Comparison of ENCODE assay signal across 18 cellular contexts in genomic region chr15:37517106-37517505, GRCh38.
DNase-seq lines count a peak whose midpoint lies in the region; ATAC-seq and TF ChIP-seq lines count a peak whose summit lies in the region.
"Had no signal": no experiment of that assay in that cellular context is flagged by ENCODE, and none has a peak within 500 bp of the region (broad histone marks: within the 10 kb centered on the region; RNA-seq: fewer than 3 reads in every experiment).

No MANE protein-coding gene starts in this region.

- no peaks in the 10 kb centered on the region for H3K4me1 ChIP-seq in A673 (ENCODE audit: insufficient read depth, low read length, poor library complexity, severe bottlenecking)
- H3K4me1 ChIP-seq: A549 had no signal

- H3K9me2 ChIP-seq in neural cell (ENCODE audit: insufficient read depth, low read length), result no peaks in the 10 kb centered on the region

- H3F3A ChIP-seq in neural cell (ENCODE audit: insufficient read depth, low read length, poor library complexity, severe bottlenecking), result no peaks in the 10 kb centered on the region

- BruUV-seq in A673 (replicated peaks; lab: Mats Ljungman, UMichigan), result no TSS peak

- no peak for TF ChIP-seq EP300 in neural cell (conservative IDR thresholded peaks at IDR 0.05; ENCODE audit: poor library complexity, severe bottlenecking)

- H3K79me2 ChIP-seq in neural cell (replicated peaks; ENCODE audit: insufficient read depth, low read length), result no peaks in the 10 kb centered on the region

- no peak for ATAC-seq in WTC11
- ATAC-seq: A549, GM23338 had no signal

- H3K27me3 Mint-ChIP-seq in activated T-helper 2 cell treated with anti-CD3 and anti-CD28 coated beads, Interferon-gamma antibody, Interleukin-2, Interleukin-4, amounts not matched to agents 10 μg/mL and 5 μg/mL and 100 μg/mL, durations not matched to agents 14 hours and 24 hours and 36 hours (ENCODE audit: low read depth), result no peaks in the 10 kb centered on the region
- no peaks in the 10 kb centered on the region for H3K27me3 Mint-ChIP-seq in WTC11 (ENCODE audit: low read depth)
- H3K27me3 Mint-ChIP-seq: CD4-positive, alpha-beta memory T cell had no signal

- in situ Hi-C loops in astrocyte of the cerebellum (cut with HindIII; ENCODE audit: low sequenced_read_pairs), result no loop called here

- TF ChIP-seq CTCF in astrocyte of the cerebellum (IDR thresholded peaks at IDR 0.05; ENCODE audit: low read depth, low read length, missing control alignments) (no peak), neural cell (IDR thresholded peaks at IDR 0.05; ENCODE audit: poor library complexity, severe bottlenecking) (no peak), A673 (conservative IDR thresholded peaks at IDR 0.05; ENCODE audit: low read depth, low read length) (no peak), WTC11 (IDR thresholded peaks at IDR 0.05) (no peak)

- CTCF ChIA-PET in A673 (lab: Charles Lee), result no interaction called here
- CTCF ChIA-PET in WTC11 (lab: Charles Lee), result no interaction called here

- DNase-seq in NCI-H1694 (lab: John Stamatoyannopoulos, UW), result peak; percentile 31
- DNase-seq in astrocyte of the cerebellum (ENCODE audit: low read depth), result peak; percentile 48
- no peak for DNase-seq in activated T-helper 2 cell treated with anti-CD3 and anti-CD28 coated beads, Interferon-gamma antibody, Interleukin-2, Interleukin-4, amounts not matched to agents 10 μg/mL and 5 μg/mL and 100 μg/mL, durations not matched to agents 14 hours and 24 hours and 36 hours (ENCODE audit: low spot score)
- DNase-seq in A673 (ENCODE audit: low spot score), result no peak
- DNase-seq in RKO (ENCODE audit: low spot score), result no peak
- no peak for DNase-seq in WTC11 (ENCODE audit: low spot score)
- DNase-seq: 8988T; C1 segment of cervical spinal cord; Calu3; CD4-positive, alpha-beta memory T cell; COR-L47; DMS53; DMS79 treated with DMSO at 0.1 percent for 48 hours; GF-D8; HCEC 1CT had no signal

- H3K4me1 Mint-ChIP-seq in activated T-helper 2 cell treated with anti-CD3 and anti-CD28 coated beads, Interferon-gamma antibody, Interleukin-2, Interleukin-4, amounts not matched to agents 10 μg/mL and 5 μg/mL and 100 μg/mL, durations not matched to agents 14 hours and 24 hours and 36 hours (ENCODE audit: low read depth), result no peaks in the 10 kb centered on the region
- H3K4me1 Mint-ChIP-seq in WTC11, result no peaks in the 10 kb centered on the region
- H3K4me1 Mint-ChIP-seq: CD4-positive, alpha-beta memory T cell had no signal

- peak overlapping the region; percentile 18 for H3K9ac ChIP-seq in neural cell (ENCODE audit: low read length)

- intact Hi-C loops in activated T-helper 2 cell treated with anti-CD3 and anti-CD28 coated beads, Interferon-gamma antibody, Interleukin-2, Interleukin-4, amounts not matched to agents 10 μg/mL and 5 μg/mL and 100 μg/mL, durations not matched to agents 14 hours and 24 hours and 36 hours (cut with micrococcal nuclease), result no loop called here
- intact Hi-C loops in A673 (cut with micrococcal nuclease; ENCODE audit: unreplicated experiment), result no loop called here

- H3K36me3 Mint-ChIP-seq in activated T-helper 2 cell treated with anti-CD3 and anti-CD28 coated beads, Interferon-gamma antibody, Interleukin-2, Interleukin-4, amounts not matched to agents 10 μg/mL and 5 μg/mL and 100 μg/mL, durations not matched to agents 14 hours and 24 hours and 36 hours (ENCODE audit: low read depth), result no peaks in the 10 kb centered on the region
- H3K36me3 Mint-ChIP-seq in WTC11, result no peaks in the 10 kb centered on the region
- H3K36me3 Mint-ChIP-seq: CD4-positive, alpha-beta memory T cell had no signal

- H3K27me3 ChIP-seq in neural cell (ENCODE audit: insufficient read depth, low read depth, low read length) (no peaks in the 10 kb centered on the region), A673 (replicated peaks; ENCODE audit: insufficient read depth, low read depth, low read length, poor library complexity) (no peaks in the 10 kb centered on the region)

- no peak overlapping the region for H3K4me3 ChIP-seq in astrocyte of the cerebellum (ENCODE audit: low read depth, low read length)
- H3K4me3 ChIP-seq in neural cell (ENCODE audit: low read length), result peak overlapping the region; percentile 14
- H3K4me3 ChIP-seq in A673 (ENCODE audit: low read depth, low read length, poor library complexity, severe bottlenecking), result no peak overlapping the region
- H3K4me3 ChIP-seq: A549, GM23338 had no signal

- POLR2A ChIA-PET in A673 (lab: Charles Lee; ENCODE audit: low non-redundant PET), result no interaction called here
- POLR2A ChIA-PET in WTC11 (lab: Charles Lee), result no interaction called here

- H2AFZ ChIP-seq in neural cell (ENCODE audit: low read depth, low read length), result no peak overlapping the region
- H2AFZ ChIP-seq: GM23338 had no signal

- H3K4me3 Mint-ChIP-seq in activated T-helper 2 cell treated with anti-CD3 and anti-CD28 coated beads, Interferon-gamma antibody, Interleukin-2, Interleukin-4, amounts not matched to agents 10 μg/mL and 5 μg/mL and 100 μg/mL, durations not matched to agents 14 hours and 24 hours and 36 hours (ENCODE audit: low read depth), result no peak overlapping the region
- H3K4me3 Mint-ChIP-seq in WTC11, result no peak overlapping the region
- H3K4me3 Mint-ChIP-seq: CD4-positive, alpha-beta memory T cell; GM23338 had no signal

- no peaks in the 10 kb centered on the region for H4K20me1 ChIP-seq in neural cell (ENCODE audit: insufficient read depth)

- H3K9me3 ChIP-seq in neural cell (ENCODE audit: low read length), result no peaks in the 10 kb centered on the region
- H3K9me3 ChIP-seq in A673 (ENCODE audit: low read depth, low read length, poor library complexity, severe bottlenecking), result no peaks in the 10 kb centered on the region
- H3K9me3 ChIP-seq: A549 had no signal

- peak overlapping the region; percentile 4 for H3K4me2 ChIP-seq in neural cell (ENCODE audit: low read length)
- H3K4me2 ChIP-seq: A549, GM23338 had no signal

- TF ChIP-seq RAD21 in neural cell (conservative IDR thresholded peaks at IDR 0.05), result no peak

- H3K9me3 Mint-ChIP-seq in activated T-helper 2 cell treated with anti-CD3 and anti-CD28 coated beads, Interferon-gamma antibody, Interleukin-2, Interleukin-4, amounts not matched to agents 10 μg/mL and 5 μg/mL and 100 μg/mL, durations not matched to agents 14 hours and 24 hours and 36 hours, result peaks cover 34% of the 10 kb centered on the region
- peaks cover under 1% of the 10 kb centered on the region; the same call in 1 of the 2 replicates for H3K9me3 Mint-ChIP-seq in WTC11
- H3K9me3 Mint-ChIP-seq: GM23338 had no signal

- no peak overlapping the region for H3K27ac Mint-ChIP-seq in activated T-helper 2 cell treated with anti-CD3 and anti-CD28 coated beads, Interferon-gamma antibody, Interleukin-2, Interleukin-4, amounts not matched to agents 10 μg/mL and 5 μg/mL and 100 μg/mL, durations not matched to agents 14 hours and 24 hours and 36 hours
- H3K27ac Mint-ChIP-seq in WTC11, result no peak overlapping the region
- H3K27ac Mint-ChIP-seq: CD4-positive, alpha-beta memory T cell; GM23338 had no signal

- H3K27ac ChIP-seq in neural cell (ENCODE audit: low read length), result peak overlapping the region; percentile 70
- no peak overlapping the region for H3K27ac ChIP-seq in A673 (ENCODE audit: low read depth, low read length, poor library complexity, severe bottlenecking)
- H3K27ac ChIP-seq: A549 had no signal

- H3K36me3 ChIP-seq in neural cell (ENCODE audit: insufficient read depth, low read length) (no peaks in the 10 kb centered on the region), A673 (ENCODE audit: insufficient read depth, low read length, poor library complexity, severe bottlenecking) (no peaks in the 10 kb centered on the region)

TF ChIP-seq in WTC11, 78 proteins besides CTCF, POLR2A, EP300 and RAD21 (continues in another document):
- TF ChIP-seq FOXJ3 (CRISPR knock-in tag; IDR thresholded peaks at IDR 0.05; ENCODE audit: borderline replicate concordance) (no peak), ESRRA (CRISPR knock-in tag; IDR thresholded peaks at IDR 0.05; ENCODE audit: borderline replicate concordance) (no peak), AR (CRISPR knock-in tag; IDR thresholded peaks at IDR 0.05) (no peak)

Comparison
In these comparisons a context has a peak if more than half of its experiments do, and no peak if none do; other contexts are left out.
1. DNase-seq: peak in NCI-H1694 (single experiment) and astrocyte of the cerebellum (single experiment); none in activated T-helper 2 cell treated with anti-CD3 and anti-CD28 coated beads, Interferon-gamma antibody, Interleukin-2, Interleukin-4, amounts not matched to agents 10 μg/mL and 5 μg/mL and 100 μg/mL, durations not matched to agents 14 hours and 24 hours and 36 hours (single experiment), A673 (single experiment), RKO (single experiment) and WTC11 (single experiment).